In genomic region chr17:50685691-50686493, GRCh38 we compare ENCODE assay signal across 16 cellular contexts. TPM values are rescaled to one million over a fixed set of nuclear protein-coding genes. Genes with fewer than 3 reads are reported as not detected.
DNase-seq lines count a peak whose midpoint lies in the region; ATAC-seq, FAIRE-seq and TF ChIP-seq lines count a peak whose summit lies in the region.
"Had no signal": no experiment of that assay in that cellular context is flagged by ENCODE, and none has a peak within 500 bp of the region (broad histone marks: within the 10 kb centered on the region; RNA-seq: fewer than 3 reads in every experiment).

No MANE protein-coding gene starts in this region.

- no peak for ATAC-seq in T-helper 17 cell
- ATAC-seq in HG03280 (IDR thresholded peaks at IDR 0.05; ENCODE audit: unreplicated experiment), result no peak
- ATAC-seq in HG02852 (IDR thresholded peaks at IDR 0.05; ENCODE audit: unreplicated experiment), result no peak
- ATAC-seq: natural killer cell had no signal

- TF ChIP-seq CTCF in Calu3 (IDR thresholded peaks at IDR 0.05; ENCODE audit: unreplicated experiment), result no peak
- no peak for TF ChIP-seq CTCF in kidney (IDR thresholded peaks at IDR 0.05; ENCODE audit: borderline replicate concordance, extremely low read depth, insufficient read depth)
- no peak for TF ChIP-seq CTCF in mesothelial cell of epicardium (IDR thresholded peaks at IDR 0.05; ENCODE audit: unreplicated experiment)

- peak overlapping the region in 1 of 2 donors; percentile 55 for H3K9ac ChIP-seq in kidney (ENCODE audit: low read length in 2 of 2)
- H3K9ac ChIP-seq in skeletal muscle satellite cell (ENCODE audit: low read depth, low read length), result no peak overlapping the region
- H3K9ac ChIP-seq: BLaER1 had no signal

- CTCF ChIA-PET in Calu3 (lab: Charles Lee), result interaction anchor here (0.5 to 1.6 kb wide), 7 partner anchors 15 to 283 kb away, joined by 3 to 9 read pairs (median 4); no protein-coding TSS in a partner anchor

- H3K27ac Mint-ChIP-seq in Calu3 (ENCODE audit: unreplicated experiment), result peak overlapping the region; percentile 81
- H3K27ac Mint-ChIP-seq in T-helper 17 cell, result peak overlapping the region; percentile 81
- H3K27ac Mint-ChIP-seq in mesothelial cell of epicardium, result no peak overlapping the region
- H3K27ac Mint-ChIP-seq: activated naive CD8-positive, alpha-beta T cell treated with anti-CD3 and anti-CD28 coated beads, Interleukin-2, amount 10 ng/mL, durations not matched to agents 7 days and 5 days; natural killer cell had no signal

- H3K36me3 Mint-ChIP-seq in Calu3 (ENCODE audit: insufficient read depth, unreplicated experiment), result peaks cover 43% of the 10 kb centered on the region
- H3K36me3 Mint-ChIP-seq in T-helper 17 cell (ENCODE audit: low read depth), result peaks cover 10% of the 10 kb centered on the region
- no peaks in the 10 kb centered on the region for H3K36me3 Mint-ChIP-seq in mesothelial cell of epicardium
- H3K36me3 Mint-ChIP-seq: activated naive CD8-positive, alpha-beta T cell treated with anti-CD3 and anti-CD28 coated beads, Interleukin-2, amount 10 ng/mL, durations not matched to agents 7 days and 5 days; natural killer cell had no signal

- no peak for FAIRE-seq in kidney (lab: Jason Lieb, UNC)
- FAIRE-seq: TTC549 had no signal

- H3K4me1 Mint-ChIP-seq in Calu3 (ENCODE audit: low read depth, unreplicated experiment) (peaks cover 78% of the 10 kb centered on the region), T-helper 17 cell (peaks cover 18% of the 10 kb centered on the region), mesothelial cell of epicardium (peaks cover 21% of the 10 kb centered on the region)

- BruUV-seq in Calu3 (replicated peaks; lab: Mats Ljungman, UMichigan), result no TSS peak

- no peaks in the 10 kb centered on the region for H3K9me3 ChIP-seq in T-helper 17 cell (ENCODE audit: control insufficient read depth, low read length, poor library complexity, severe bottlenecking)
- no peaks in the 10 kb centered on the region for H3K9me3 ChIP-seq in kidney (ENCODE audit: control insufficient read depth in 1 of 2, low read length in 2 of 2)
- no peaks in the 10 kb centered on the region for H3K9me3 ChIP-seq in skeletal muscle satellite cell (replicated peaks; ENCODE audit: low read length)
- H3K9me3 ChIP-seq: BLaER1 had no signal

- H3K27me3 Mint-ChIP-seq in Calu3 (ENCODE audit: unreplicated experiment) (no peaks in the 10 kb centered on the region), T-helper 17 cell (peaks cover 18% of the 10 kb centered on the region), mesothelial cell of epicardium (ENCODE audit: low read depth) (no peaks in the 10 kb centered on the region)

- peak overlapping the region; percentile 52 for H3K4me3 Mint-ChIP-seq in Calu3 (ENCODE audit: low read depth, unreplicated experiment)
- no peak overlapping the region for H3K4me3 Mint-ChIP-seq in T-helper 17 cell
- no peak overlapping the region for H3K4me3 Mint-ChIP-seq in mesothelial cell of epicardium
- H3K4me3 Mint-ChIP-seq: activated naive CD8-positive, alpha-beta T cell treated with anti-CD3 and anti-CD28 coated beads, Interleukin-2, amount 10 ng/mL, durations not matched to agents 7 days and 5 days; natural killer cell had no signal

- DNase-seq in Calu3, result no peak
- DNase-seq in T-helper 17 cell, result no peak
- peak; percentile 42 for DNase-seq in kidney
- no peak for DNase-seq in mesothelial cell of epicardium (ENCODE audit: low spot score in 2 of 2, unreplicated experiment in 2 of 2)
- DNase-seq in stimulated activated CD4-positive, alpha-beta T cell treated with anti-CD3 and anti-CD28 coated beads, Interleukin-2, amount 100 ng/mL, for 48 hours, result no peak
- DNase-seq: activated naive CD8-positive, alpha-beta T cell treated with anti-CD3 and anti-CD28 coated beads, Interleukin-2, amount 10 ng/mL, durations not matched to agents 7 days and 5 days; natural killer cell; NCI-H1417 treated with DMSO at 0.1 percent for 48 hours; NCI-H510A; SHP77 treated with DMSO at 0.1 percent for 48 hours; stimulated activated CD8-positive, alpha-beta memory T cell treated with anti-CD3 and anti-CD28 coated beads, Interleukin-4, amount 100 ng/mL, for 48 hours had no signal

- H3K9me3 Mint-ChIP-seq in Calu3 (ENCODE audit: low read depth, unreplicated experiment) (no peaks in the 10 kb centered on the region), mesothelial cell of epicardium (no peaks in the 10 kb centered on the region)
- H3K9me3 Mint-ChIP-seq: activated naive CD8-positive, alpha-beta T cell treated with anti-CD3 and anti-CD28 coated beads, Interleukin-2, amount 10 ng/mL, durations not matched to agents 7 days and 5 days; natural killer cell had no signal

- peak overlapping the region; percentile 23 for H3K4me2 ChIP-seq in skeletal muscle satellite cell (ENCODE audit: low read length)
- H3K4me2 ChIP-seq: BLaER1 had no signal

- H3K27ac ChIP-seq in kidney (ENCODE audit: low read depth in 2 of 2, low read length in 2 of 2), result peak overlapping the region; percentile 57 to 78
- H3K27ac ChIP-seq: BLaER1 had no signal

- H3K4me1 ChIP-seq in kidney (ENCODE audit: control insufficient read depth in 1 of 2, insufficient read depth in 1 of 2, low read depth in 1 of 2, low read length in 2 of 2), result peaks cover 17 to 26% of the 10 kb centered on the region in 2 donors
- peaks cover 36% of the 10 kb centered on the region for H3K4me1 ChIP-seq in skeletal muscle satellite cell (ENCODE audit: control insufficient read depth, insufficient read depth, low read length)

- H3K27me3 ChIP-seq in skeletal muscle satellite cell (ENCODE audit: control insufficient read depth, insufficient read depth, low read length), result no peaks in the 10 kb centered on the region
- H3K27me3 ChIP-seq: BLaER1 had no signal

- H3K4me3 ChIP-seq in kidney (ENCODE audit: low read length in 2 of 2) (no peak overlapping the region), skeletal muscle satellite cell (ENCODE audit: low read length) (no peak overlapping the region)
- H3K4me3 ChIP-seq: BLaER1 had no signal

- intact Hi-C loops in Calu3 (cut with micrococcal nuclease; ENCODE audit: unreplicated experiment) (no loop called here), kidney (cut with DNase I) (loop anchor here (10.0 kb wide), 1 partner anchor 51 kb away; the partner anchor contains the start of gene ABCC3)

- H3K36me3 ChIP-seq in kidney (ENCODE audit: control insufficient read depth in 1 of 2, insufficient read depth in 2 of 2, low read length in 2 of 2) (no peaks in the 10 kb centered on the region), skeletal muscle satellite cell (ENCODE audit: insufficient read depth, low read length) (peaks cover 20% of the 10 kb centered on the region)
- H3K36me3 ChIP-seq: BLaER1 had no signal

RNA-seq across cellular contexts. Expression of gene ANKRD40, which starts 21.8 kb away (rescaled TPM):
- total RNA-seq in Calu3 (2022), result 67.2 and 68.5 TPM in 2 replicates
- 10 to 100 TPM; 24.3 to 25.6 TPM for total RNA-seq in T-helper 17 cell
- total RNA-seq in kidney, result 37.6 TPM
- polyA plus RNA-seq in kidney (ENCODE audit: insufficient read depth, low read depth, low replicate concordance), result 15.8 TPM
- total RNA-seq in skeletal muscle satellite cell (2012; rRNA removed), result 30.2 and 31.7 TPM in 2 replicates
- total RNA-seq in mesothelial cell of epicardium, result 35.9 to 38.8 TPM (median 37.6 TPM) in 3 replicates

RNA-seq across cellular contexts. Expression of gene LUC7L3, which starts 33.5 kb away (rescaled TPM):
- total RNA-seq in Calu3 (2022) (152 and 155 TPM in 2 replicates), T-helper 17 cell (100 to 1,000 TPM; 129 to 155 TPM), kidney (91.9 TPM), mesothelial cell of epicardium (240 to 261 TPM (median 252 TPM) in 3 replicates)
- 74.3 TPM for polyA plus RNA-seq in kidney (ENCODE audit: insufficient read depth, low read depth, low replicate concordance)
- total RNA-seq in skeletal muscle satellite cell (2012; rRNA removed), result 18.8 and 21.5 TPM in 2 replicates

RNA-seq across cellular contexts. Expression of gene ABCC3, which starts 51.2 kb away (rescaled TPM):
- total RNA-seq in Calu3 (2022) (88.0 and 125 TPM in 2 replicates), T-helper 17 cell (10 to 100 TPM in 1 of 2 donors, 1 to 10 TPM in 1; 3.3 to 58.0 TPM), kidney (156 TPM), mesothelial cell of epicardium (0.44 to 1.2 TPM (median 0.93 TPM) in 3 replicates)
- 9.3 TPM for polyA plus RNA-seq in kidney (ENCODE audit: insufficient read depth, low read depth, low replicate concordance)
- total RNA-seq in skeletal muscle satellite cell (2012; rRNA removed), result 26.0 and 38.0 TPM in 2 replicates
